ENCODE assay signal across 8 cellular contexts in genomic region chr1:116853680-116854191, GRCh38. TPM values are rescaled to one million over a fixed set of nuclear protein-coding genes. Genes with fewer than 3 reads are reported as not detected.
DNase-seq lines count a peak whose midpoint lies in the region; FAIRE-seq and TF ChIP-seq lines count a peak whose summit lies in the region.

No MANE protein-coding gene starts in this region.

- H2BK120ac ChIP-seq in neuronal stem cell (ENCODE audit: low read depth, low read length) = no peak overlapping the region

- H3K18ac ChIP-seq in neuronal stem cell (ENCODE audit: low read length) = no peak overlapping the region

- TF ChIP-seq POLR2A in GM12892 (IDR thresholded peaks at IDR 0.05; ENCODE audit: low read depth, low read length) = no peak

- H3K4me1 ChIP-seq in duodenal mucosa (ENCODE audit: control insufficient read depth in 1 of 2, insufficient read depth in 2 of 2, low read length in 2 of 2) = peaks cover 23 to 28% of the 10 kb centered on the region in 2 donors
- peaks cover 28 to 33% of the 10 kb centered on the region in 2 donors for H3K4me1 ChIP-seq in neuronal stem cell (ENCODE audit: control insufficient read depth in 2 of 2, insufficient read depth in 1 of 2, low read depth in 1 of 2, low read length in 2 of 2)
- peaks cover 19% of the 10 kb centered on the region for H3K4me1 ChIP-seq in left ventricle myocardium inferior

- DNase-seq in A172 (ENCODE audit: low spot score) (peak; percentile 83), H7 (peak; percentile 54), NOMO-1 treated with DMSO at 0.1 percent for 48 hours (lab: John Stamatoyannopoulos, UW; ENCODE audit: unreplicated experiment) (peak; percentile 82), neuronal stem cell (ENCODE audit: low spot score) (no peak), cardiac septum (ENCODE audit: low spot score) (no peak), left ventricle myocardium inferior (no peak), GM12892 (ENCODE audit: insufficient read length) (no peak)

- no CpG with 5 or more reads among the region's 3 CpGs for WGBS in neuronal stem cell (ENCODE audit: extremely low coverage in 2 of 2, insufficient read length in 2 of 2, insufficient replicate concordance in 1 of 2), 2 donors

- H3K23ac ChIP-seq in neuronal stem cell (ENCODE audit: low read depth, low read length, poor library complexity) = no peak overlapping the region

- intact Hi-C loops in cardiac septum (cut with DNase I) (loop anchor here (1.0 kb wide), 1 partner anchor 202 kb away; no protein-coding TSS in a partner anchor), left ventricle myocardium inferior (cut with micrococcal nuclease) (loop anchor here (5.0 kb wide), 1 partner anchor 204 kb away; no protein-coding TSS in a partner anchor)

- H3K14ac ChIP-seq in neuronal stem cell (ENCODE audit: low read length) = no peak overlapping the region

- H3K9ac ChIP-seq in duodenal mucosa (ENCODE audit: low read depth in 1 of 2, low read length in 2 of 2) (no peak overlapping the region), neuronal stem cell (ENCODE audit: low read depth, low read length, poor library complexity) (no peak overlapping the region)

- no peak overlapping the region for H4K91ac ChIP-seq in neuronal stem cell (ENCODE audit: low read depth, low read length, poor library complexity)

- H3K4me2 ChIP-seq in neuronal stem cell (ENCODE audit: insufficient read depth, low read length, poor library complexity, severe bottlenecking) = no peak overlapping the region

- no peak overlapping the region for H2AK5ac ChIP-seq in neuronal stem cell (ENCODE audit: low read depth, low read length)

- H4K8ac ChIP-seq in neuronal stem cell (ENCODE audit: low read depth, low read length) = no peak overlapping the region

- H2BK5ac ChIP-seq in neuronal stem cell (ENCODE audit: low read length) = no peak overlapping the region

- H3K79me1 ChIP-seq in neuronal stem cell (ENCODE audit: low read depth, low read length) = no peaks in the 10 kb centered on the region

- H2BK12ac ChIP-seq in neuronal stem cell (ENCODE audit: low read length) = no peak overlapping the region

- H2BK15ac ChIP-seq in neuronal stem cell (ENCODE audit: low read length) = no peak overlapping the region

- TF ChIP-seq CTCF in left ventricle myocardium inferior (IDR thresholded peaks at IDR 0.05; ENCODE audit: borderline replicate concordance) = no peak

- H2AFZ ChIP-seq in neuronal stem cell (ENCODE audit: low read length) = peak overlapping the region; percentile 74

- no peak overlapping the region for H3K4ac ChIP-seq in neuronal stem cell (ENCODE audit: low read length)

- no peak overlapping the region for H3K27ac ChIP-seq in duodenal mucosa (ENCODE audit: low read depth, low read length)
- H3K27ac ChIP-seq in neuronal stem cell (replicated peaks; ENCODE audit: low read length) = no peak overlapping the region
- H3K27ac ChIP-seq in left ventricle myocardium inferior (replicated peaks) = no peak overlapping the region

- no peaks in the 10 kb centered on the region for H3K27me3 ChIP-seq in H7 (ENCODE audit: control insufficient read depth, insufficient read depth, low read length)
- H3K27me3 ChIP-seq in duodenal mucosa (ENCODE audit: control insufficient read depth in 1 of 2, insufficient read depth in 2 of 2, low read length in 2 of 2) = no peaks in the 10 kb centered on the region
- H3K27me3 ChIP-seq in neuronal stem cell (ENCODE audit: control insufficient read depth in 3 of 3, insufficient read depth in 3 of 3, low read depth in 1 of 3, low read length in 3 of 3) = no peaks in the 10 kb centered on the region
- no peaks in the 10 kb centered on the region for H3K27me3 ChIP-seq in left ventricle myocardium inferior (ENCODE audit: low read depth)

- H3K9me3 ChIP-seq in duodenal mucosa (ENCODE audit: control insufficient read depth in 1 of 2, low read length in 2 of 2) (no peaks in the 10 kb centered on the region), neuronal stem cell (replicated peaks in 1 of 2; ENCODE audit: control insufficient read depth in 2 of 2, insufficient read depth in 1 of 2, low read depth in 1 of 2, low read length in 2 of 2) (no peaks in the 10 kb centered on the region), left ventricle myocardium inferior (replicated peaks) (no peaks in the 10 kb centered on the region)

- no peaks in the 10 kb centered on the region for H3K36me3 ChIP-seq in H7 (replicated peaks; ENCODE audit: control insufficient read depth, insufficient read depth, low read length)
- no peaks in the 10 kb centered on the region for H3K36me3 ChIP-seq in duodenal mucosa (ENCODE audit: control insufficient read depth in 1 of 2, insufficient read depth in 2 of 2, low read length in 2 of 2)
- no peaks in the 10 kb centered on the region for H3K36me3 ChIP-seq in neuronal stem cell (replicated peaks in 1 of 2; ENCODE audit: control insufficient read depth in 2 of 2, insufficient read depth in 2 of 2, low read length in 2 of 2)
- H3K36me3 ChIP-seq in left ventricle myocardium inferior = no peaks in the 10 kb centered on the region

- FAIRE-seq in GM12892 (lab: Jason Lieb, UNC) = no peak

- H3K4me3 ChIP-seq in H7 (ENCODE audit: insufficient read depth, low read depth, low read length) = no peak overlapping the region
- H3K4me3 ChIP-seq in duodenal mucosa (ENCODE audit: low read depth in 1 of 2, low read length in 2 of 2) = peak overlapping the region; percentile 11 to 13
- H3K4me3 ChIP-seq in neuronal stem cell (ENCODE audit: low read length in 2 of 2) = peak overlapping the region in 1 of 2 donors; percentile 10
- H3K4me3 ChIP-seq in left ventricle myocardium inferior = no peak overlapping the region

RNA-seq across cellular contexts. Expression of gene PTGFRN, which starts 56.0 kb away (rescaled TPM):
- total RNA-seq in A172 (2014; rRNA removed; shearing (Covaris generic)) = 44.5 and 55.4 TPM in 2 replicates
- total RNA-seq in H7 (2014; rRNA removed; shearing (Covaris generic)) = 78.4 and 81.4 TPM in 2 replicates
- polyA plus RNA-seq in neuronal stem cell (2013, experiment 1 of 2) = 44.9 TPM
- polyA plus RNA-seq in neuronal stem cell (2013, experiment 2 of 2) = 40.5 TPM
- total RNA-seq in cardiac septum (216 TPM), left ventricle myocardium inferior (111 TPM)
- polyA plus RNA-seq in GM12892 (2012; ENCODE audit: missing spikeins) = 2.2 TPM

Comparison
In these comparisons a context has a peak if more than half of its experiments do, and no peak if none do; other contexts are left out.
1. DNase-seq: peak in A172 (single experiment), H7 (single experiment) and NOMO-1 treated with DMSO at 0.1 percent for 48 hours (single experiment); none in neuronal stem cell (single experiment), cardiac septum (single experiment), left ventricle myocardium inferior (single experiment) and GM12892 (single experiment).
2. H3K4me3 ChIP-seq: peak in duodenal mucosa (2 of 2); none in H7 (single experiment) and left ventricle myocardium inferior (single experiment).